22 cellular contexts compared by ENCODE assay signal in genomic region chr18:44920441-44920840, GRCh38.
"Had no signal": no experiment of that assay in that cellular context is flagged by ENCODE, and none has a peak within 500 bp of the region (broad histone marks: within the 10 kb centered on the region; RNA-seq: fewer than 3 reads in every experiment).

No MANE protein-coding gene starts in this region.

- H3K27me3 ChIP-seq: gastroesophageal sphincter, heart left ventricle, pancreas, tibial artery had no signal

- H3K27ac Mint-ChIP-seq: activated CD4-positive, alpha-beta memory T cell treated with anti-CD3 and anti-CD28 coated beads for 36 hours; activated CD4-positive, alpha-beta T cell treated with anti-CD3 and anti-CD28 coated beads for 36 hours; activated naive CD8-positive, alpha-beta T cell treated with anti-CD3 and anti-CD28 coated beads for 36 hours; brain; naive B cell; T-helper 1 cell treated with Interleukin-12 subunit alpha and Interleukin-12 subunit beta and Interleukin-4 antibody, amounts not matched to agents 30 μg/mL and 1 μg/mL, for 36 hours; WTC11 had no signal

- H3K4me3 ChIP-seq: gastroesophageal sphincter, heart left ventricle, pancreas, tibial artery had no signal

- H3K9me3 Mint-ChIP-seq: activated CD4-positive, alpha-beta memory T cell treated with anti-CD3 and anti-CD28 coated beads for 36 hours; activated naive CD8-positive, alpha-beta T cell treated with anti-CD3 and anti-CD28 coated beads for 36 hours; central memory CD8-positive, alpha-beta T cell; naive B cell; T-helper 1 cell treated with Interleukin-12 subunit alpha and Interleukin-12 subunit beta and Interleukin-4 antibody, amounts not matched to agents 30 μg/mL and 1 μg/mL, for 36 hours; WTC11 had no signal

- H3K36me3 Mint-ChIP-seq: activated CD4-positive, alpha-beta memory T cell treated with anti-CD3 and anti-CD28 coated beads for 36 hours; activated naive CD8-positive, alpha-beta T cell treated with anti-CD3 and anti-CD28 coated beads for 36 hours; WTC11 had no signal

- H3K27me3 Mint-ChIP-seq: central memory CD8-positive, alpha-beta T cell; naive B cell had no signal

- H3K9me3 ChIP-seq: gastroesophageal sphincter, heart left ventricle, pancreas, tibial artery had no signal

- H3K36me3 ChIP-seq: gastroesophageal sphincter, heart left ventricle, pancreas, tibial artery had no signal

- DNase-seq: activated CD4-positive, alpha-beta memory T cell treated with anti-CD3 and anti-CD28 coated beads for 36 hours; activated CD4-positive, alpha-beta T cell treated with anti-CD3 and anti-CD28 coated beads for 36 hours; activated naive CD8-positive, alpha-beta T cell treated with anti-CD3 and anti-CD28 coated beads for 36 hours; activated T-cell treated with anti-CD3 and anti-CD28 coated beads for 4 hours; amniotic stem cell; cortex of kidney; erythroblast; heart left ventricle; kidney glomerular epithelial cell; left ventricle myocardium superior; naive B cell; pancreas; stimulated activated CD4-positive, alpha-beta T cell treated with anti-CD3 and anti-CD28 coated beads, Interleukin-12 subunit alpha, Interleukin-12 subunit beta, amount 100 ng/mL, for 4 hours; stimulated activated CD4-positive, alpha-beta T cell treated with anti-CD3 and anti-CD28 coated beads, Interleukin-1b, Interleukin-23, amount 100 ng/mL, for 48 hours; stimulated activated naive CD8-positive, alpha-beta T cell treated with anti-CD3 and anti-CD28 coated beads, Interleukin-15, Interleukin-2, amounts not matched to agents 100 U/mL and 50 U/mL, for 24 hours; substantia nigra; tibial artery had no signal

- H3K4me3 Mint-ChIP-seq: activated CD4-positive, alpha-beta memory T cell treated with anti-CD3 and anti-CD28 coated beads for 36 hours; activated CD4-positive, alpha-beta T cell treated with anti-CD3 and anti-CD28 coated beads for 36 hours; activated naive CD8-positive, alpha-beta T cell treated with anti-CD3 and anti-CD28 coated beads for 36 hours; brain; central memory CD8-positive, alpha-beta T cell; naive B cell; T-helper 1 cell treated with Interleukin-12 subunit alpha and Interleukin-12 subunit beta and Interleukin-4 antibody, amounts not matched to agents 30 μg/mL and 1 μg/mL, for 36 hours; WTC11 had no signal

- H3K27ac ChIP-seq: gastroesophageal sphincter, heart left ventricle, pancreas had no signal

- H3K4me1 Mint-ChIP-seq: activated CD4-positive, alpha-beta T cell treated with anti-CD3 and anti-CD28 coated beads for 36 hours; activated naive CD8-positive, alpha-beta T cell treated with anti-CD3 and anti-CD28 coated beads for 36 hours; central memory CD8-positive, alpha-beta T cell had no signal

- ATAC-seq: activated CD4-positive, alpha-beta T cell treated with anti-CD3 and anti-CD28 coated beads for 36 hours; gastroesophageal sphincter; left ventricle myocardium superior; pancreas; stimulated activated naive CD8-positive, alpha-beta T cell treated with anti-CD3 and anti-CD28 coated beads, Interleukin-15, Interleukin-2, amounts not matched to agents 100 U/mL and 50 U/mL, for 24 hours; WTC11 had no signal
